In genomic region chr17:74574489-74575142, GRCh38 we compare ENCODE assay signal across 30 cellular contexts. TPM values are rescaled to one million over a fixed set of nuclear protein-coding genes. Genes with fewer than 3 reads are reported as not detected.
"Had no signal": no experiment of that assay in that cellular context is flagged by ENCODE, and none has a peak within 500 bp of the region (broad histone marks: within the 10 kb centered on the region; RNA-seq: fewer than 3 reads in every experiment).

No MANE protein-coding gene starts in this region.

- FAIRE-seq: islet of Langerhans, kidney, pancreas had no signal

- H3K36me3 ChIP-seq: heart left ventricle, left ventricle myocardium inferior, pancreas, right lobe of liver, suprapubic skin, thoracic aorta, tibial artery had no signal

- H3K27me3 ChIP-seq: pancreas, right lobe of liver had no signal

- DNase-seq: heart left ventricle; hypothalamus; immature natural killer cell; kidney; left ventricle myocardium inferior; mesendoderm; naive thymus-derived CD4-positive, alpha-beta T cell; nucleus accumbens; pancreas; posterior cingulate gyrus; psoas muscle; right lobe of liver; stimulated activated CD4-positive, alpha-beta T cell treated with anti-CD3 and anti-CD28 coated beads, Interleukin-12 subunit alpha, Interleukin-12 subunit beta, amount 100 ng/mL, for 4 hours; stimulated activated CD4-positive, alpha-beta T cell treated with anti-CD3 and anti-CD28 coated beads, Interleukin-15, amount 100 ng/mL, for 24 hours; stimulated activated CD4-positive, alpha-beta T cell treated with anti-CD3 and anti-CD28 coated beads, Interleukin-2, amount 100 ng/mL, for 24 hours; stimulated activated CD4-positive, alpha-beta T cell treated with anti-CD3 and anti-CD28 coated beads, Interleukin-4, amount 100 ng/mL, for 1 hour; stimulated activated naive CD4-positive, alpha-beta T cell; tibial artery had no signal

- H3K4me3 ChIP-seq: heart left ventricle, left ventricle myocardium inferior, lung, pancreas, psoas muscle, right lobe of liver, suprapubic skin, thoracic aorta, tibial artery had no signal

- H3K9me3 ChIP-seq: left ventricle myocardium inferior, pancreas, psoas muscle, right lobe of liver, suprapubic skin, thoracic aorta, tibial artery had no signal

- H3K27ac ChIP-seq: heart left ventricle, left ventricle myocardium inferior, pancreas, psoas muscle, right lobe of liver, suprapubic skin, thoracic aorta, tibial artery had no signal

- ATAC-seq: heart left ventricle; naive thymus-derived CD4-positive, alpha-beta T cell; pancreas; psoas muscle; right lobe of liver had no signal

- H3K4me1 ChIP-seq: left ventricle myocardium inferior, pancreas, psoas muscle, right lobe of liver, tibial artery had no signal

RNA-seq across cellular contexts. Expression of gene CD300H, which starts 7.3 kb away (rescaled TPM):
- total RNA-seq: left ventricle myocardium inferior, lower leg skin, mesothelial cell of epicardium, myocyte, neural crest cell, osteoblast, pancreas, psoas muscle, skeletal muscle tissue, subcutaneous adipose tissue, suprapubic skin, thoracic aorta, urinary bladder had no signal
- polyA plus RNA-seq: naive thymus-derived CD4-positive, alpha-beta T cell; pancreas; psoas muscle had no signal

RNA-seq across cellular contexts. Expression of gene CD300LD, which starts 17.5 kb away (rescaled TPM):
- total RNA-seq: heart left ventricle, kidney, left ventricle myocardium inferior, lower leg skin, mesothelial cell of epicardium, myocyte, neural crest cell, osteoblast, pancreas, psoas muscle, right lobe of liver, skeletal muscle tissue, subcutaneous adipose tissue, suprapubic skin, thoracic aorta, urinary bladder had no signal
- polyA plus RNA-seq: heart left ventricle; immature natural killer cell; naive thymus-derived CD4-positive, alpha-beta T cell; pancreas; psoas muscle; urinary bladder had no signal

RNA-seq across cellular contexts. Expression of gene CD300C, which starts 28.7 kb away (rescaled TPM):
- total RNA-seq: mesothelial cell of epicardium, myocyte, neural crest cell, osteoblast had no signal
- polyA plus RNA-seq: naive thymus-derived CD4-positive, alpha-beta T cell had no signal

RNA-seq across cellular contexts. Expression of gene CD300LB, which starts 43.3 kb away (rescaled TPM):
- total RNA-seq: left ventricle myocardium inferior, mesothelial cell of epicardium, myocyte, neural crest cell, osteoblast, skeletal muscle tissue, suprapubic skin, urinary bladder had no signal
- polyA plus RNA-seq: naive thymus-derived CD4-positive, alpha-beta T cell had no signal

RNA-seq across cellular contexts. Expression of gene CD300E, which starts 48.9 kb away (rescaled TPM):
- total RNA-seq: mesothelial cell of epicardium, myocyte, neural crest cell had no signal
- polyA plus RNA-seq: naive thymus-derived CD4-positive, alpha-beta T cell had no signal
